In genomic region chr4:55086561-55086960, GRCh38 we compare ENCODE assay signal across 22 cellular contexts. TPM values are rescaled to one million over a fixed set of nuclear protein-coding genes. Genes with fewer than 3 reads are reported as not detected.
"Had no signal": no experiment of that assay in that cellular context is flagged by ENCODE, and none has a peak within 500 bp of the region (broad histone marks: within the 10 kb centered on the region; RNA-seq: fewer than 3 reads in every experiment).

No MANE protein-coding gene starts in this region.

- H3K27me3 Mint-ChIP-seq: activated CD4-positive, alpha-beta T cell treated with anti-CD3 and anti-CD28 coated beads, Interleukin-2, amount 10 ng/mL, durations not matched to agents 24 days and 14 days; activated naive CD4-positive, alpha-beta T cell treated with anti-CD3 and anti-CD28 coated beads, Interleukin-2, amount 10 ng/mL, durations not matched to agents 7 days and 5 days; naive B cell; stimulated activated naive B cell treated with anti-CD40 and anti-IgM and Interleukin-4, amounts not matched to agents 10 μg/mL and 1 μg/mL and 100 μg/mL, for 72 hours had no signal

- H3K9me3 Mint-ChIP-seq: activated CD4-positive, alpha-beta T cell treated with anti-CD3 and anti-CD28 coated beads, Interleukin-2, amount 10 ng/mL, durations not matched to agents 24 days and 14 days; activated naive CD4-positive, alpha-beta T cell treated with anti-CD3 and anti-CD28 coated beads, Interleukin-2, amount 10 ng/mL, durations not matched to agents 7 days and 5 days; activated T-cell treated with anti-CD3 and anti-CD28 coated beads, Interleukin-2, amount 50 U/mL, for 4 hours; stimulated activated naive B cell treated with anti-CD40 and anti-IgM and Interleukin-4, amounts not matched to agents 10 μg/mL and 1 μg/mL and 100 μg/mL, for 72 hours; T-cell had no signal

- H3K36me3 ChIP-seq: ascending aorta, breast epithelium, ovary, sigmoid colon, tibial nerve had no signal

- H3K4me1 ChIP-seq: sigmoid colon had no signal

- H3K4me3 ChIP-seq: ascending aorta, breast epithelium, mucosa of descending colon, ovary, sigmoid colon, SK-N-MC, tibial nerve had no signal

- H3K27ac Mint-ChIP-seq: activated CD4-positive, alpha-beta T cell treated with anti-CD3 and anti-CD28 coated beads, Interleukin-2, amount 10 ng/mL, durations not matched to agents 24 days and 14 days; activated naive CD4-positive, alpha-beta T cell treated with anti-CD3 and anti-CD28 coated beads, Interleukin-2, amount 10 ng/mL, durations not matched to agents 7 days and 5 days; memory B cell; stimulated activated naive B cell treated with anti-CD40 and anti-IgM and Interleukin-4, amounts not matched to agents 10 μg/mL and 1 μg/mL and 100 μg/mL, for 72 hours; T-cell had no signal

- ATAC-seq: activated T-cell treated with anti-CD3 and anti-CD28 coated beads, Interleukin-2, amount 50 U/mL, for 4 hours; left ventricle myocardium superior; mucosa of descending colon; stimulated activated naive B cell treated with anti-CD40 and anti-IgM and Interleukin-4, amounts not matched to agents 10 μg/mL and 1 μg/mL and 100 μg/mL, for 72 hours; T-cell had no signal

- H3K4me1 Mint-ChIP-seq: activated CD4-positive, alpha-beta T cell treated with anti-CD3 and anti-CD28 coated beads, Interleukin-2, amount 10 ng/mL, durations not matched to agents 24 days and 14 days; activated naive CD4-positive, alpha-beta T cell treated with anti-CD3 and anti-CD28 coated beads, Interleukin-2, amount 10 ng/mL, durations not matched to agents 7 days and 5 days; naive B cell; T-cell had no signal

- H3K27me3 ChIP-seq: ascending aorta, breast epithelium, ovary, sigmoid colon, tibial nerve had no signal

- H3K4me3 Mint-ChIP-seq: activated CD4-positive, alpha-beta T cell treated with anti-CD3 and anti-CD28 coated beads, Interleukin-2, amount 10 ng/mL, durations not matched to agents 24 days and 14 days; activated naive CD4-positive, alpha-beta T cell treated with anti-CD3 and anti-CD28 coated beads, Interleukin-2, amount 10 ng/mL, durations not matched to agents 7 days and 5 days; activated T-cell treated with anti-CD3 and anti-CD28 coated beads, Interleukin-2, amount 50 U/mL, for 4 hours; memory B cell; naive B cell; stimulated activated naive B cell treated with anti-CD40 and anti-IgM and Interleukin-4, amounts not matched to agents 10 μg/mL and 1 μg/mL and 100 μg/mL, for 72 hours; T-cell had no signal

- DNase-seq: activated CD4-positive, alpha-beta T cell treated with anti-CD3 and anti-CD28 coated beads, Interleukin-2, amount 10 ng/mL, durations not matched to agents 24 days and 14 days; activated CD8-positive, alpha-beta memory T cell treated with anti-CD3 and anti-CD28 coated beads, Interleukin-2, amount 50 U/mL, for 4 hours; activated effector memory CD4-positive, alpha-beta T cell treated with Interleukin-2 at 50 U/mL for 16 hours; activated naive CD4-positive, alpha-beta T cell treated with anti-CD3 and anti-CD28 coated beads, Interleukin-2, amount 10 ng/mL, durations not matched to agents 7 days and 5 days; activated T-cell treated with anti-CD3 and anti-CD28 coated beads, Interleukin-2, amount 50 U/mL, for 4 hours; cerebellar nuclear complex; effector CD8-positive, alpha-beta T cell; glutamatergic neuron; left ventricle myocardium superior; mucosa of descending colon; naive B cell; ovary; sigmoid colon; stimulated activated CD4-positive, alpha-beta T cell treated with anti-CD3 and anti-CD28 coated beads, Interleukin-4, amount 100 ng/mL, for 4 hours; stimulated activated naive B cell treated with anti-CD40 and anti-IgM and Interleukin-4, amounts not matched to agents 10 μg/mL and 1 μg/mL and 100 μg/mL, for 72 hours; T-cell; T1000 had no signal

- H3K36me3 Mint-ChIP-seq: activated naive CD4-positive, alpha-beta T cell treated with anti-CD3 and anti-CD28 coated beads, Interleukin-2, amount 10 ng/mL, durations not matched to agents 7 days and 5 days; memory B cell; naive B cell; stimulated activated naive B cell treated with anti-CD40 and anti-IgM and Interleukin-4, amounts not matched to agents 10 μg/mL and 1 μg/mL and 100 μg/mL, for 72 hours; T-cell had no signal

- H3K27ac ChIP-seq: ascending aorta, ovary, sigmoid colon, SK-N-MC had no signal

RNA-seq across cellular contexts. Expression of gene KDR, which starts 38.8 kb away (rescaled TPM):
- total RNA-seq: activated CD4-positive, alpha-beta T cell treated with anti-CD3 and anti-CD28 coated beads, Interleukin-2, amount 10 ng/mL, durations not matched to agents 24 days and 14 days had no signal
